8 cellular contexts compared by ENCODE assay signal in genomic region chr2:58240938-58241755, GRCh38. TPM values are rescaled to one million over a fixed set of nuclear protein-coding genes. Genes with fewer than 3 reads are reported as not detected.
DNase-seq lines count a peak whose midpoint lies in the region; ATAC-seq and TF ChIP-seq lines count a peak whose summit lies in the region.

Gene FANCL (minus strand): TSS chr2:58241325. CDS start chr2:58241313, 12 bp downstream.

- H3K36me3 ChIP-seq in mucosa of stomach (ENCODE audit: control insufficient read depth, insufficient read depth, low read length) = no peaks in the 10 kb centered on the region

- no peaks in the 10 kb centered on the region for H3K9me3 Mint-ChIP-seq in activated T-cell treated with anti-CD3 and anti-CD28 coated beads, Interleukin-2, amount 50 U/mL, for 24 hours

- H3K27me3 ChIP-seq in mucosa of stomach (ENCODE audit: control insufficient read depth, insufficient read depth, low read length) = peaks cover 8% of the 10 kb centered on the region

- peaks cover 15% of the 10 kb centered on the region for H3K36me3 Mint-ChIP-seq in activated T-cell treated with anti-CD3 and anti-CD28 coated beads, Interleukin-2, amount 50 U/mL, for 24 hours (ENCODE audit: low read depth)

- H3K4me1 ChIP-seq in mucosa of stomach (ENCODE audit: control insufficient read depth, insufficient read depth, low read length) = peaks cover 7% of the 10 kb centered on the region

- H3K4me1 Mint-ChIP-seq in activated T-cell treated with anti-CD3 and anti-CD28 coated beads, Interleukin-2, amount 50 U/mL, for 24 hours (ENCODE audit: low read depth) = peaks cover 33% of the 10 kb centered on the region

- H3K27me3 Mint-ChIP-seq in activated T-cell treated with anti-CD3 and anti-CD28 coated beads, Interleukin-2, amount 50 U/mL, for 24 hours = peaks cover 11% of the 10 kb centered on the region

- peak within 1 kb of the TSS; percentile 96 for H3K27ac Mint-ChIP-seq in activated T-cell treated with anti-CD3 and anti-CD28 coated beads, Interleukin-2, amount 50 U/mL, for 24 hours

- peak within 1 kb of the TSS; percentile 85 for H3K4me3 ChIP-seq in Jurkat, Clone E6-1 (ENCODE audit: low read length)
- H3K4me3 ChIP-seq in mucosa of stomach (ENCODE audit: low read length) = peak within 1 kb of the TSS; percentile 90

- peak; percentile 88 for DNase-seq in DMS53 treated with DMSO at 0.1 percent for 48 hours (lab: John Stamatoyannopoulos, UW; ENCODE audit: unreplicated experiment)
- DNase-seq in Jurkat, Clone E6-1 (ENCODE audit: low read depth, low spot score) = peak; percentile 74
- peak; percentile 89 for DNase-seq in activated T-cell treated with anti-CD3 and anti-CD28 coated beads, Interleukin-2, amount 50 U/mL, for 24 hours
- DNase-seq in stimulated activated CD8-positive, alpha-beta memory T cell treated with anti-CD3 and anti-CD28 coated beads, Interleukin-4, amount 100 ng/mL, for 48 hours = peak; percentile 89

- no peaks in the 10 kb centered on the region for H3K9me3 ChIP-seq in mucosa of stomach (ENCODE audit: control insufficient read depth, low read length)

- peak within 1 kb of the TSS; percentile 93 for H3K4me3 Mint-ChIP-seq in activated T-cell treated with anti-CD3 and anti-CD28 coated beads, Interleukin-2, amount 50 U/mL, for 24 hours

- peak; percentile 80 for ATAC-seq in GM21717 (IDR thresholded peaks at IDR 0.05; ENCODE audit: unreplicated experiment)
- peak; percentile 91 for ATAC-seq in esophagus mucosa

- peak within 1 kb of the TSS; percentile 93 for H3K9ac ChIP-seq in mucosa of stomach (ENCODE audit: low read length)

TF ChIP-seq in PFSK-1, 5 proteins besides CTCF, POLR2A, EP300 and RAD21:
- TF ChIP-seq FOXP2 (optimal IDR thresholded peaks at IDR 0.05; ENCODE audit: borderline replicate concordance, extremely low read depth, extremely low read length, insufficient read depth) = peak; percentile 82
- peak; percentile 91 for TF ChIP-seq POLR2AphosphoS5 (IDR thresholded peaks at IDR 0.05; ENCODE audit: low read depth, low read length)
- TF ChIP-seq TAF1 (IDR thresholded peaks at IDR 0.05; ENCODE audit: borderline replicate concordance, insufficient read depth, low read length) = peak; percentile 77; the same call in 1 of the 2 replicates
- no peak for TF ChIP-seq SIN3A (IDR thresholded peaks at IDR 0.05; ENCODE audit: borderline replicate concordance, insufficient read depth, low read length)

RNA-seq across cellular contexts. Expression of gene FANCL, which starts in this region (rescaled TPM):
- polyA plus RNA-seq in Jurkat, Clone E6-1 (2012; ENCODE audit: insufficient read depth, insufficient read length) = 24.8 TPM
- 3.8 TPM for polyA plus RNA-seq in PFSK-1 (2012; ENCODE audit: insufficient read length, low read depth)
- 9.2 TPM for total RNA-seq in esophagus mucosa

Comparison
In these comparisons a context has a peak if more than half of its experiments do, and no peak if none do; other contexts are left out.
1. Peak in every context shown above with its lines: DNase-seq, ATAC-seq and H3K4me3 ChIP-seq.